In genomic region chr10:112393827-112394226, GRCh38 we compare ENCODE assay signal across 17 cellular contexts. TPM values are rescaled to one million over a fixed set of nuclear protein-coding genes. Genes with fewer than 3 reads are reported as not detected.
"Had no signal": no experiment of that assay in that cellular context is flagged by ENCODE, and none has a peak within 500 bp of the region (broad histone marks: within the 10 kb centered on the region; RNA-seq: fewer than 3 reads in every experiment).

No MANE protein-coding gene starts in this region.

- H3K27me3 ChIP-seq: spleen, uterus had no signal

- H3K9me3 Mint-ChIP-seq: activated CD4-positive, alpha-beta T cell treated with anti-CD3 and anti-CD28 coated beads, Interleukin-2, amount 10 ng/mL, durations not matched to agents 7 days and 5 days; dendritic cell treated with granulocyte-macrophage colony-stimulating factor and Interleukin-4, amounts not matched to agents 40 ng/mL and 50 ng/mL, for 4 days; neural crest cell had no signal

- FAIRE-seq: TTC549 had no signal

- DNase-seq: activated CD4-positive, alpha-beta T cell treated with anti-CD3 and anti-CD28 coated beads, Interleukin-2, amount 10 ng/mL, durations not matched to agents 7 days and 5 days; activated CD4-positive, CD25-positive, alpha-beta regulatory T cell; activated gamma-delta T cell; activated T-cell treated with anti-CD3 and anti-CD28 coated beads, Interleukin-2, amount 50 U/mL, for 1 hour; aorta; cerebellar nuclear complex; effector memory CD4-positive, alpha-beta T cell; foreskin keratinocyte; midbrain; psoas muscle; spleen; uterus had no signal

- H3K27ac ChIP-seq: foreskin keratinocyte, psoas muscle, uterus had no signal

- H3K27ac Mint-ChIP-seq: activated CD4-positive, alpha-beta T cell treated with anti-CD3 and anti-CD28 coated beads, Interleukin-2, amount 10 ng/mL, durations not matched to agents 7 days and 5 days; dendritic cell treated with granulocyte-macrophage colony-stimulating factor and Interleukin-4, amounts not matched to agents 40 ng/mL and 50 ng/mL, for 4 days had no signal

- H3K4me1 ChIP-seq: psoas muscle, uterus had no signal

- ATAC-seq: foreskin keratinocyte, psoas muscle, sciatic nerve had no signal

- H3K4me3 ChIP-seq: lung, psoas muscle, spleen, uterus had no signal

- H3K4me3 Mint-ChIP-seq: activated CD4-positive, alpha-beta T cell treated with anti-CD3 and anti-CD28 coated beads, Interleukin-2, amount 10 ng/mL, durations not matched to agents 7 days and 5 days; dendritic cell treated with granulocyte-macrophage colony-stimulating factor and Interleukin-4, amounts not matched to agents 40 ng/mL and 50 ng/mL, for 4 days; neural crest cell had no signal

- H3K9me3 ChIP-seq: psoas muscle, spleen, uterus had no signal

- H3K27me3 Mint-ChIP-seq: activated CD4-positive, alpha-beta T cell treated with anti-CD3 and anti-CD28 coated beads, Interleukin-2, amount 10 ng/mL, durations not matched to agents 7 days and 5 days; dendritic cell treated with granulocyte-macrophage colony-stimulating factor and Interleukin-4, amounts not matched to agents 40 ng/mL and 50 ng/mL, for 4 days had no signal

- H3K36me3 ChIP-seq: uterus had no signal

RNA-seq across cellular contexts. Expression of gene ACSL5, which starts 19.9 kb away (rescaled TPM):
- total RNA-seq: foreskin keratinocyte, neural crest cell had no signal
